In genomic region chr20:12987261-12987660, GRCh38 we compare ENCODE assay signal across 30 cellular contexts. TPM values are rescaled to one million over a fixed set of nuclear protein-coding genes. Genes with fewer than 3 reads are reported as not detected.
"Had no signal": no experiment of that assay in that cellular context is flagged by ENCODE, and none has a peak within 500 bp of the region (broad histone marks: within the 10 kb centered on the region; RNA-seq: fewer than 3 reads in every experiment).

No MANE protein-coding gene starts in this region.

- H3K4me1 Mint-ChIP-seq: natural killer cell; nephron; neural progenitor cell; stimulated activated memory B cell treated with anti-CD40 and anti-IgM and Interleukin-4, amounts not matched to agents 10 μg/mL and 1 μg/mL and 100 μg/mL, for 72 hours; stimulated activated naive CD8-positive, alpha-beta T cell treated with anti-CD3 and anti-CD28 coated beads, Interleukin-15, amount 100 ng/mL, for 72 hours had no signal

- H3K27ac ChIP-seq: neural progenitor cell, ovary, parathyroid adenoma, psoas muscle, skin epidermis, spleen, thoracic aorta, thyroid gland, tibial nerve, upper lobe of left lung, uterus had no signal

- H3K9me3 Mint-ChIP-seq: natural killer cell; nephron; neural progenitor cell; stimulated activated memory B cell treated with anti-CD40 and anti-IgM and Interleukin-4, amounts not matched to agents 10 μg/mL and 1 μg/mL and 100 μg/mL, for 72 hours; stimulated activated naive CD8-positive, alpha-beta T cell treated with anti-CD3 and anti-CD28 coated beads, Interleukin-15, amount 100 ng/mL, for 72 hours had no signal

- H3K9me3 ChIP-seq: ovary, psoas muscle, spleen, thoracic aorta, thyroid gland, tibial nerve, upper lobe of left lung, uterus had no signal

- H3K36me3 Mint-ChIP-seq: naive thymus-derived CD4-positive, alpha-beta T cell; natural killer cell; neural progenitor cell; stimulated activated memory B cell treated with anti-CD40 and anti-IgM and Interleukin-4, amounts not matched to agents 10 μg/mL and 1 μg/mL and 100 μg/mL, for 72 hours had no signal

- ATAC-seq: naive thymus-derived CD4-positive, alpha-beta T cell; natural killer cell; psoas muscle; right cardiac atrium; sciatic nerve; stimulated activated memory B cell treated with anti-CD40 and anti-IgM and Interleukin-4, amounts not matched to agents 10 μg/mL and 1 μg/mL and 100 μg/mL, for 72 hours; stimulated activated naive CD8-positive, alpha-beta T cell treated with anti-CD3 and anti-CD28 coated beads, Interleukin-15, amount 100 ng/mL, for 72 hours; stimulated activated naive CD8-positive, alpha-beta T cell treated with anti-CD3 and anti-CD28 coated beads, Interleukin-15, Interleukin-2, amounts not matched to agents 100 U/mL and 50 U/mL, for 24 hours had no signal

- H3K27me3 ChIP-seq: neural progenitor cell, ovary, spleen, thyroid gland, tibial nerve, upper lobe of left lung had no signal

- H3K4me3 ChIP-seq: neural progenitor cell, ovary, psoas muscle, skin epidermis, smooth muscle cell, spleen, thoracic aorta, thyroid gland, tibial nerve, upper lobe of left lung, uterus had no signal

- H3K4me1 ChIP-seq: neural progenitor cell, parathyroid adenoma, psoas muscle, spleen, tibial nerve, upper lobe of left lung, uterus had no signal

- H3K27me3 Mint-ChIP-seq: progenitor cell of endocrine pancreas; stimulated activated memory B cell treated with anti-CD40 and anti-IgM and Interleukin-4, amounts not matched to agents 10 μg/mL and 1 μg/mL and 100 μg/mL, for 72 hours had no signal

- H3K4me2 ChIP-seq: neural progenitor cell, smooth muscle cell had no signal

- H3K4me3 Mint-ChIP-seq: naive thymus-derived CD4-positive, alpha-beta T cell; natural killer cell; nephron; neural progenitor cell; stimulated activated memory B cell treated with anti-CD40 and anti-IgM and Interleukin-4, amounts not matched to agents 10 μg/mL and 1 μg/mL and 100 μg/mL, for 72 hours; stimulated activated naive CD8-positive, alpha-beta T cell treated with anti-CD3 and anti-CD28 coated beads, Interleukin-15, amount 100 ng/mL, for 72 hours had no signal

- H3K36me3 ChIP-seq: neural progenitor cell, ovary, spleen, thoracic aorta, thyroid gland, tibial nerve, upper lobe of left lung, uterus had no signal

- H3K27ac Mint-ChIP-seq: naive thymus-derived CD4-positive, alpha-beta T cell; natural killer cell; nephron; neural progenitor cell; progenitor cell of endocrine pancreas; stimulated activated memory B cell treated with anti-CD40 and anti-IgM and Interleukin-4, amounts not matched to agents 10 μg/mL and 1 μg/mL and 100 μg/mL, for 72 hours; stimulated activated naive CD8-positive, alpha-beta T cell treated with anti-CD3 and anti-CD28 coated beads, Interleukin-15, amount 100 ng/mL, for 72 hours had no signal

- DNase-seq: naive thymus-derived CD4-positive, alpha-beta T cell; natural killer cell; occipital lobe; ovary; posterior cingulate gyrus; psoas muscle; right cardiac atrium; spleen; stimulated activated CD4-positive, alpha-beta T cell treated with anti-CD3 and anti-CD28 coated beads, Interleukin-12 subunit alpha, Interleukin-12 subunit beta, amount 100 ng/mL, for 4 hours; stimulated activated CD4-positive, alpha-beta T cell treated with anti-CD3 and anti-CD28 coated beads, Interleukin-1b, Interleukin-23, amount 100 ng/mL, for 48 hours; stimulated activated CD4-positive, alpha-beta T cell treated with anti-CD3 and anti-CD28 coated beads, Interleukin-4, amount 100 ng/mL, for 1 hour; stimulated activated CD4-positive, alpha-beta T cell treated with anti-CD3 and anti-CD28 coated beads, Interleukin-4, amount 100 ng/mL, for 4 hours; stimulated activated CD8-positive, alpha-beta memory T cell treated with anti-CD3 and anti-CD28 coated beads, Interleukin-4, amount 100 ng/mL, for 48 hours; stimulated activated naive CD4-positive, alpha-beta T cell; stimulated activated naive CD8-positive, alpha-beta T cell treated with anti-CD3 and anti-CD28 coated beads, Interleukin-15, amount 100 ng/mL, for 72 hours; stimulated activated naive CD8-positive, alpha-beta T cell treated with anti-CD3 and anti-CD28 coated beads, Interleukin-15, Interleukin-2, amounts not matched to agents 100 U/mL and 50 U/mL, for 24 hours; thyroid gland; upper lobe of left lung; uterus had no signal

RNA-seq across cellular contexts. Expression of gene SPTLC3, which starts 21.5 kb away (rescaled TPM):
- polyA plus RNA-seq: neural cell had no signal
